In the genomic region with DNA sequence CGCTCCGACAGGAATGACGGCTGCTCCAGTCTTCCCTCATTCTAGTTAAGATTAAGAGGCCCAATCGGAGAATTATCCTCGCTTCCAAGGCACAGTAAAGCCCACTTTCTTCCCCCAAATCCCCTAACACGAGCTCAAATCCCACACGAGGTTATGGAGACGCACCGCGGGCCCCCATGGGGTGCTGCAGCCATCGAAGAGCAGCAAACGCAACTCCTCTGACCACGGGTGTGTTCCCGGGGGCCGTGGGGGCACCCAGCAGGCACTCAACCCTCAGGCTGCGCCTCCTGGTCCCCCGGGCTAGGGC, we compare ENCODE assay signal across 8 cellular contexts. TPM values are rescaled to one million over a fixed set of nuclear protein-coding genes. Genes with fewer than 3 reads are reported as not detected.
DNase-seq lines count a peak whose midpoint lies in the region; ATAC-seq and TF ChIP-seq lines count a peak whose summit lies in the region.

No MANE protein-coding gene starts in this region.

- RAD21 ChIA-PET in HCT116 (lab: Charles Lee; ENCODE audit: low non-redundant PET in 1 of 2, low total read pairs in 2 of 2, uncharacterized antibody in 2 of 2, unreplicated experiment in 2 of 2): no interaction called here

- H3K27me3 ChIP-seq in BLaER1 (no peaks in the 10 kb centered on the region; the same call in 1 of the 2 replicates), HCT116 (ENCODE audit: insufficient read depth, low read length) (no peaks in the 10 kb centered on the region), SJCRH30 (peaks cover 19% of the 10 kb centered on the region), sigmoid colon (no peaks in the 10 kb centered on the region)

- TF ChIP-seq EP300 in sigmoid colon (IDR thresholded peaks at IDR 0.05): no peak

- CTCF ChIA-PET in HCT116 (lab: Charles Lee): no interaction called here

- H3K9me2 ChIP-seq in HCT116 (ENCODE audit: insufficient read depth): no peaks in the 10 kb centered on the region

- no TSS peak for BruUV-seq in HCT116 (replicated peaks; lab: Mats Ljungman, UMichigan)

- H3K36me3 ChIP-seq in BLaER1: peaks cover 39% of the 10 kb centered on the region
- peaks cover 16 to 21% of the 10 kb centered on the region in 2 experiments; a peak in 3 of 4 replicates for H3K36me3 ChIP-seq in HCT116 (ENCODE audit: control insufficient read depth in 1 of 2, insufficient read depth in 2 of 2, low read length in 2 of 2)
- H3K36me3 ChIP-seq in SJCRH30: peaks cover 30% of the 10 kb centered on the region
- peaks cover 0 to 32% (median 18%) of the 10 kb centered on the region in 4 donors for H3K36me3 ChIP-seq in sigmoid colon

- H3K4me3 ChIP-seq in BLaER1 (peak overlapping the region; percentile 89), HCT116 (replicated peaks in 1 of 2; ENCODE audit: low read depth in 1 of 2, low read length in 2 of 2) (peak overlapping the region; percentile 67 to 99), SJCRH30 (peak overlapping the region; percentile 79), fibroblast of the aortic adventitia (ENCODE audit: low read depth, low read length) (peak overlapping the region; percentile 92), sigmoid colon (peak overlapping the region; percentile 95 to 100 (median 99))

- peak overlapping the region; percentile 82 for H3K27ac ChIP-seq in BLaER1
- peak overlapping the region; percentile 34; the same call in 1 of the 2 replicates for H3K27ac ChIP-seq in HCT116 (ENCODE audit: low read depth, low read length)
- peak overlapping the region; percentile 31; the same call in 1 of the 2 replicates for H3K27ac ChIP-seq in SJCRH30
- peak overlapping the region; percentile 78 to 88 (median 83) for H3K27ac ChIP-seq in sigmoid colon

- TF ChIP-seq POLR2A in HCT116 (IDR thresholded peaks at IDR 0.05; ENCODE audit: borderline replicate concordance, extremely low read depth, insufficient read depth, insufficient read length): no peak
- no peak for TF ChIP-seq POLR2A in sigmoid colon (IDR thresholded peaks at IDR 0.05)

- peak overlapping the region; percentile 92 for H3K9ac ChIP-seq in BLaER1
- peak overlapping the region; percentile 95 for H3K9ac ChIP-seq in HCT116 (ENCODE audit: low read length)

- intact Hi-C loops in HCT116 (cut with micrococcal nuclease): no loop called here
- intact Hi-C loops in sigmoid colon (cut with DNase I): loop anchor here (5.0 kb wide), 1 partner anchor 302 kb away; a partner anchor contains a TSS

- TF ChIP-seq CTCF in HCT116 (IDR thresholded peaks at IDR 0.05 in 2 of 3, conservative IDR thresholded peaks at IDR 0.05 in 1 of 3; ENCODE audit: borderline replicate concordance in 1 of 3, insufficient read depth in 1 of 3, low read depth in 2 of 3, low read length in 2 of 3) (no peak), fibroblast of the aortic adventitia (IDR thresholded peaks at IDR 0.05; ENCODE audit: insufficient read depth, low read length) (no peak), sigmoid colon (IDR thresholded peaks at IDR 0.05) (no peak)

- peaks cover 31% of the 10 kb centered on the region for H3K79me2 ChIP-seq in HCT116 (ENCODE audit: insufficient read depth, low read length)

- POLR2A ChIA-PET in HCT116 (lab: Charles Lee): no interaction called here

- 1% methylated on average over 17 of the region's 17 CpGs for WGBS in sigmoid colon, 2 donors

- no peak for TF ChIP-seq RAD21 in HCT116 (IDR thresholded peaks at IDR 0.05; ENCODE audit: low read depth)

- H4K20me1 ChIP-seq in BLaER1 (peaks cover 39% of the 10 kb centered on the region), HCT116 (ENCODE audit: insufficient read depth) (no peaks in the 10 kb centered on the region)

- no peak for DNase-seq in HCT116 (ENCODE audit: low read depth, low spot score)
- no peak for DNase-seq in SJCRH30
- DNase-seq in fibroblast of the aortic adventitia (ENCODE audit: low read depth): no peak
- no peak for DNase-seq in sigmoid colon
- no peak for DNase-seq in SK-N-DZ (ENCODE audit: low spot score)
- no peak for DNase-seq in NCI-H2107 (lab: John Stamatoyannopoulos, UW)
- DNase-seq in cortex of kidney (lab: John Stamatoyannopoulos, UW): no peak

- H2AFZ ChIP-seq in HCT116 (ENCODE audit: low read depth, low read length, poor library complexity, severe bottlenecking): no peak overlapping the region

- peak overlapping the region; percentile 88 for H3K4me2 ChIP-seq in BLaER1
- H3K4me2 ChIP-seq in HCT116 (ENCODE audit: low read length): peak overlapping the region; percentile 93

- ATAC-seq in HCT116: peak; percentile 17

- H3K9me3 ChIP-seq in BLaER1: no peaks in the 10 kb centered on the region
- no peaks in the 10 kb centered on the region for H3K9me3 ChIP-seq in HCT116 (ENCODE audit: control insufficient read depth in 1 of 2, insufficient read depth in 1 of 2, low read depth in 1 of 2, low read length in 2 of 2)
- no peaks in the 10 kb centered on the region for H3K9me3 ChIP-seq in SJCRH30 (replicated peaks)
- no peaks in the 10 kb centered on the region for H3K9me3 ChIP-seq in sigmoid colon

- H3K4me1 ChIP-seq in BLaER1 (peaks cover 28% of the 10 kb centered on the region), HCT116 (ENCODE audit: control insufficient read depth in 1 of 2, insufficient read depth in 2 of 2, low read length in 2 of 2) (peaks cover 7 to 18% of the 10 kb centered on the region in 2 experiments; a peak in 3 of 4 replicates), SJCRH30 (peaks cover 3% of the 10 kb centered on the region; the same call in 1 of the 2 replicates), sigmoid colon (peaks cover 0 to 21% (median 19%) of the 10 kb centered on the region in 4 donors)

TF ChIP-seq in HCT116, 20 proteins besides CTCF, POLR2A, EP300 and RAD21:
- TF ChIP-seq ZFX (IDR thresholded peaks at IDR 0.05): no peak
- TF ChIP-seq, protein P1, sequence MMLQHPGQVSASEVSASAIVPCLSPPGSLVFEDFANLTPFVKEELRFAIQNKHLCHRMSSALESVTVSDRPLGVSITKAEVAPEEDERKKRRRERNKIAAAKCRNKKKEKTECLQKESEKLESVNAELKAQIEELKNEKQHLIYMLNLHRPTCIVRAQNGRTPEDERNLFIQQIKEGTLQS (IDR thresholded peaks at IDR 0.05): no peak
- TF ChIP-seq JUND (IDR thresholded peaks at IDR 0.05): no peak
- TF ChIP-seq, protein P2, sequence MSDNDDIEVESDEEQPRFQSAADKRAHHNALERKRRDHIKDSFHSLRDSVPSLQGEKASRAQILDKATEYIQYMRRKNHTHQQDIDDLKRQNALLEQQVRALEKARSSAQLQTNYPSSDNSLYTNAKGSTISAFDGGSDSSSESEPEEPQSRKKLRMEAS (IDR thresholded peaks at IDR 0.05): no peak
- no peak for TF ChIP-seq FOSL1 (IDR thresholded peaks at IDR 0.05; ENCODE audit: low read depth)
- TF ChIP-seq TCF7L2 (IDR thresholded peaks at IDR 0.05; ENCODE audit: borderline replicate concordance, extremely low read depth, insufficient read depth, insufficient read length): no peak
- TF ChIP-seq ELF1 (IDR thresholded peaks at IDR 0.05; ENCODE audit: borderline replicate concordance, low read depth): no peak
- no peak for TF ChIP-seq EGR1 (IDR thresholded peaks at IDR 0.05; ENCODE audit: low read depth)
- no peak for TF ChIP-seq SP1 (IDR thresholded peaks at IDR 0.05; ENCODE audit: low read depth)

RNA-seq across cellular contexts. Expression of a gene that starts 0.4 kb away (rescaled TPM):
- total RNA-seq in HCT116 (2021; ENCODE audit: unreplicated experiment) (111 TPM), fibroblast of the aortic adventitia (ENCODE audit: low replicate concordance) (37.6 and 73.0 TPM in 2 replicates), sigmoid colon (100 to 1,000 TPM; 235 to 376 (median 317) TPM)
- 92.6 and 147 TPM in 2 replicates for polyA plus RNA-seq in HCT116 (2012)
- total RNA-seq in SJCRH30 (2014; rRNA removed; shearing (Covaris generic)): 265 and 304 TPM in 2 replicates
- polyA plus RNA-seq in sigmoid colon: 100 to 1,000 TPM; 238 to 458 (median 422) TPM
- polyA plus RNA-seq in SK-N-DZ (2014; cell fraction: cytosol; rRNA removed): 227 and 446 TPM in 2 replicates
- 86.2 and 125 TPM in 2 replicates for polyA plus RNA-seq in SK-N-DZ (2014; cell fraction: nucleus; rRNA removed)

RNA-seq across cellular contexts. Expression of a gene that starts 4.8 kb away (rescaled TPM):
- total RNA-seq in HCT116 (2021; ENCODE audit: unreplicated experiment) (not detected), fibroblast of the aortic adventitia (ENCODE audit: low replicate concordance) (not detected in 2 replicates), sigmoid colon (not detected)
- not detected in 2 replicates for polyA plus RNA-seq in HCT116 (2012)
- total RNA-seq in SJCRH30 (2014; rRNA removed; shearing (Covaris generic)): 0.73 TPM in 1 of 2 replicates, not detected in the other
- polyA plus RNA-seq in sigmoid colon: not detected
- 0.71 TPM in 1 of 2 replicates, not detected in the other for polyA plus RNA-seq in SK-N-DZ (2014; cell fraction: cytosol; rRNA removed)
- not detected in 2 replicates for polyA plus RNA-seq in SK-N-DZ (2014; cell fraction: nucleus; rRNA removed)

Comparison
In these comparisons a context has a peak if more than half of its experiments do, and no peak if none do; other contexts are left out.
1. H3K27ac ChIP-seq: peak in every context shown above with its lines; median percentile 83 in sigmoid colon; 82 in BLaER1; 34 in HCT116; 31 in SJCRH30.